In the genomic region with DNA sequence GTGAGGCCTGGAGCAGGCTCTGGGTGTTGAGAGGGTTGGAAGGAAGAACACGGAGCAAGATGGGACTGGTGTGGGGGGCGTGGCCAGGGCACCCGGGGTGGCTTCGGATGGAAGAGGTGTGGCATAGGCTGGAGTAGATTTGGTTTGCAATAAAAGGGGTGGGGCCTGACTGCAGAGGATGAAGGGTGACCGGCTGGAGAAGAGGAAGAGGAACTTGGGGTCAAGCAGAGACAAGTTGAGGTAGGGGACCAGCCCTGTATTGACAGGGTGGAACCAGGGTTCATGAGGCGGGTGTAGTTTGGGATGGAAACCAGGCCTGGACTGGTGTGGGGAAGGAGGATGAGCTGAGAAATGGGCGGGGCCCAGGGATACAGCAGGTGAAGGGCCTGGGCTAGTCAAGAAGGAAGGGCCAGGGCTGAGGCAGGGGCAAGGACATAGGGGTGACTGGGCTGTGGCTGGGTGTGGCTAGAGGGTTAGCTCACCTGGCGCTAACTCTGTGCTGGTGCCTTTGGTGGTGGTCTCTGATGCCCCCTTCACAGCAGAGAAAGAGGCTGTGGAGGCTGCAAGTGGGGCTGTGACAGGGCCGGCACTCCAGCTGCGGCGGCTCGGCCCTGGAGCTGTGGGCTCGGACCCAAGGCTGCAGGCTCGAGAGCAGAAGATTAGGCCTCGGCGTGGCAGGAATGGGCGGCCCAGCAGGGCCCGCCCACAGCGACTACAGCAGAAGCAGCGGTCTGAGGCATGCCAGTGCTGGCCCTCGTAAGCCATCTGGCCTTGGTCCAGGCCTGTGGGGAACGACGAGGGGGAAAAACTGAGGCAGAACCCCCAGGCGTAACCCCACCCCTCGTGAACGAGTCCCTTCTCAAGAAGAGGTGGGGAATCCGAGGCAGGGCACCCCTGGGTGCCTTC, we compare ENCODE assay signal across 11 cellular contexts. TPM values are rescaled to one million over a fixed set of nuclear protein-coding genes. Genes with fewer than 3 reads are reported as not detected.
DNase-seq lines count a peak whose midpoint lies in the region; ATAC-seq and TF ChIP-seq lines count a peak whose summit lies in the region.
"Had no signal": no experiment of that assay in that cellular context is flagged by ENCODE, and none has a peak within 500 bp of the region (broad histone marks: within the 10 kb centered on the region; RNA-seq: fewer than 3 reads in every experiment).

No MANE protein-coding gene starts in this region.

- no peak for TF ChIP-seq POLR2A in NB4 (IDR thresholded peaks at IDR 0.05; ENCODE audit: extremely low read depth, insufficient read length)

- peaks cover 0 to 9% of the 10 kb centered on the region in 2 donors for H3K4me1 ChIP-seq in naive thymus-derived CD4-positive, alpha-beta T cell (ENCODE audit: control insufficient read depth in 2 of 2, insufficient read depth in 2 of 2, low read length in 2 of 2)

- no peaks in the 10 kb centered on the region for H3K27me3 Mint-ChIP-seq in chondrocyte (ENCODE audit: low read depth)
- no peaks in the 10 kb centered on the region for H3K27me3 Mint-ChIP-seq in naive thymus-derived CD4-positive, alpha-beta T cell
- H3K27me3 Mint-ChIP-seq: activated CD4-positive, alpha-beta memory T cell treated with anti-CD3 and anti-CD28 coated beads, Interleukin-2, amount 10 ng/mL, durations not matched to agents 7 days and 5 days had no signal

- H3K4me1 Mint-ChIP-seq in chondrocyte (ENCODE audit: low read depth), result peaks cover 13% of the 10 kb centered on the region
- H3K4me1 Mint-ChIP-seq in naive thymus-derived CD4-positive, alpha-beta T cell, result peaks cover 7 to 39% (median 15%) of the 10 kb centered on the region in 7 donors

- H3K36me3 Mint-ChIP-seq in chondrocyte (ENCODE audit: low read depth), result peaks cover 13% of the 10 kb centered on the region
- peaks cover 0 to 28% (median 9%) of the 10 kb centered on the region in 5 donors for H3K36me3 Mint-ChIP-seq in naive thymus-derived CD4-positive, alpha-beta T cell

- CTCF ChIA-PET in naive thymus-derived CD4-positive, alpha-beta T cell (lab: Charles Lee), result interaction anchor here (1.0 kb wide), 1 partner anchor 10 kb away, joined by 3 read pairs; no protein-coding TSS in a partner anchor

- peak; percentile 51 for ATAC-seq in naive thymus-derived CD4-positive, alpha-beta T cell
- no peak for ATAC-seq in HG03045 (IDR thresholded peaks at IDR 0.05; ENCODE audit: unreplicated experiment)

- peaks cover 0 to 51% (median 0%) of the 10 kb centered on the region in 3 experiments for H3K36me3 ChIP-seq in naive thymus-derived CD4-positive, alpha-beta T cell (ENCODE audit: control insufficient read depth in 2 of 3, insufficient read depth in 3 of 3, low read length in 3 of 3)

- H3K4me3 ChIP-seq in NB4 (ENCODE audit: low read depth, low read length), result no peak overlapping the region
- H3K4me3 ChIP-seq in naive thymus-derived CD4-positive, alpha-beta T cell (ENCODE audit: low read length), result no peak overlapping the region
- H3K4me3 ChIP-seq: GM23338 had no signal

- H3K27ac ChIP-seq in naive thymus-derived CD4-positive, alpha-beta T cell (ENCODE audit: low read depth, low read length), result no peak overlapping the region

- H3K9me3 Mint-ChIP-seq in chondrocyte (ENCODE audit: low read depth), result peaks cover 5% of the 10 kb centered on the region
- H3K9me3 Mint-ChIP-seq in naive thymus-derived CD4-positive, alpha-beta T cell, result peaks cover 0 to 3% (median 0%) of the 10 kb centered on the region in 11 donors
- H3K9me3 Mint-ChIP-seq: activated CD4-positive, alpha-beta memory T cell treated with anti-CD3 and anti-CD28 coated beads, Interleukin-2, amount 10 ng/mL, durations not matched to agents 7 days and 5 days; GM23338 had no signal

- intact Hi-C loops in naive thymus-derived CD4-positive, alpha-beta T cell (cut with micrococcal nuclease), result loop anchor here (1.0 to 10.0 kb wide), 2 partner anchors 10 to 1522 kb away; a partner anchor contains a TSS

- DNase-seq in CD1c-positive myeloid dendritic cell (ENCODE audit: extremely low spot score) (peak; percentile 38), NB4 (ENCODE audit: low read depth) (peak; percentile 67), chondrocyte (ENCODE audit: low spot score) (no peak), anterior cingulate cortex (lab: John Stamatoyannopoulos, UW) (no peak), T1000 (lab: John Stamatoyannopoulos, UW) (no peak), kidney tubule cell (ENCODE audit: low spot score) (no peak)
- DNase-seq in naive thymus-derived CD4-positive, alpha-beta T cell, result no peak
- DNase-seq: activated CD4-positive, alpha-beta memory T cell treated with anti-CD3 and anti-CD28 coated beads, Interleukin-2, amount 10 ng/mL, durations not matched to agents 7 days and 5 days; NCI-H1417 treated with DMSO at 0.1 percent for 48 hours had no signal

- no peaks in the 10 kb centered on the region for H3K9me3 ChIP-seq in naive thymus-derived CD4-positive, alpha-beta T cell (ENCODE audit: control insufficient read depth in 2 of 3, low read length in 3 of 3)

- POLR2A ChIA-PET in naive thymus-derived CD4-positive, alpha-beta T cell (lab: Charles Lee), result no interaction called here

- H3K27ac Mint-ChIP-seq in chondrocyte (ENCODE audit: unreplicated experiment), result peak overlapping the region; percentile 41
- H3K27ac Mint-ChIP-seq in naive thymus-derived CD4-positive, alpha-beta T cell, result peak overlapping the region in 4 of 9 donors; percentile 1 to 62 (median 36)
- H3K27ac Mint-ChIP-seq: GM23338 had no signal

- no peak for TF ChIP-seq CTCF in NB4 (IDR thresholded peaks at IDR 0.05; ENCODE audit: low read depth, low read length)
- TF ChIP-seq CTCF in chondrocyte (IDR thresholded peaks at IDR 0.05), result no peak

- no peaks in the 10 kb centered on the region for H3K27me3 ChIP-seq in naive thymus-derived CD4-positive, alpha-beta T cell (ENCODE audit: control insufficient read depth in 2 of 2, insufficient read depth in 2 of 2, low read length in 2 of 2)

- H3K4me3 Mint-ChIP-seq in chondrocyte (ENCODE audit: unreplicated experiment), result no peak overlapping the region
- no peak overlapping the region for H3K4me3 Mint-ChIP-seq in naive thymus-derived CD4-positive, alpha-beta T cell
- H3K4me3 Mint-ChIP-seq: activated CD4-positive, alpha-beta memory T cell treated with anti-CD3 and anti-CD28 coated beads, Interleukin-2, amount 10 ng/mL, durations not matched to agents 7 days and 5 days; GM23338 had no signal

RNA-seq across cellular contexts. Expression of a gene that starts 5.0 kb away (rescaled TPM):
- total RNA-seq in chondrocyte, result 120 to 203 TPM (median 187 TPM) in 3 replicates
- total RNA-seq in naive thymus-derived CD4-positive, alpha-beta T cell, result 100 to 1,000 TPM in 1 of 5 experiments, 10 to 100 TPM in 4; 64.2 to 132 (median 90.5) TPM
- polyA plus RNA-seq in naive thymus-derived CD4-positive, alpha-beta T cell, result 100 to 1,000 TPM; 100 to 129 TPM

RNA-seq across cellular contexts. Expression of a gene that starts 9.5 kb away (rescaled TPM):
- 7.2 to 8.2 TPM (median 7.5 TPM) in 3 replicates for total RNA-seq in chondrocyte
- 10 to 100 TPM in 1 of 5 experiments, 1 to 10 TPM in 4; 7.2 to 19.8 (median 9.2) TPM for total RNA-seq in naive thymus-derived CD4-positive, alpha-beta T cell
- polyA plus RNA-seq in naive thymus-derived CD4-positive, alpha-beta T cell, result 1 to 10 TPM; 1.4 to 4.2 TPM

RNA-seq across cellular contexts. Expression of a gene that starts 14.1 kb away (rescaled TPM):
- 1.6 to 3.5 TPM (median 2.9 TPM) in 3 replicates for total RNA-seq in chondrocyte
- total RNA-seq in naive thymus-derived CD4-positive, alpha-beta T cell, result 1 to 10 TPM; 1.5 to 2.6 (median 2.1) TPM
- polyA plus RNA-seq in naive thymus-derived CD4-positive, alpha-beta T cell, result 1 to 10 TPM in 1 of 2 donors, under 1 TPM in 1; 0.38 to 1.0 TPM

RNA-seq across cellular contexts. Expression of a gene that starts 23.3 kb away (rescaled TPM):
- 0.87 to 1.5 TPM (median 1.4 TPM) in 3 replicates for total RNA-seq in chondrocyte
- 1 to 10 TPM in 3 of 5 experiments, under 1 TPM in 2; 0.35 to 2.2 (median 1.1) TPM for total RNA-seq in naive thymus-derived CD4-positive, alpha-beta T cell
- polyA plus RNA-seq in naive thymus-derived CD4-positive, alpha-beta T cell, result under 1 TPM; 0.26 to 0.53 TPM

RNA-seq across cellular contexts. Expression of a gene that starts 53.1 kb away (rescaled TPM):
- 16.0 to 17.5 TPM (median 17.2 TPM) in 3 replicates for total RNA-seq in chondrocyte
- total RNA-seq in naive thymus-derived CD4-positive, alpha-beta T cell, result 10 to 100 TPM; 11.3 to 30.9 (median 18.9) TPM
- 10 to 100 TPM; 30.7 to 42.4 TPM for polyA plus RNA-seq in naive thymus-derived CD4-positive, alpha-beta T cell

Comparison
In these comparisons a context has a peak if more than half of its experiments do, and no peak if none do; other contexts are left out.
1. DNase-seq: peak in CD1c-positive myeloid dendritic cell (single experiment) and NB4 (single experiment); none in chondrocyte (single experiment), naive thymus-derived CD4-positive, alpha-beta T cell (0 of 9), anterior cingulate cortex (0 of 58), T1000 (single experiment) and kidney tubule cell (single experiment).